In the genomic region with DNA sequence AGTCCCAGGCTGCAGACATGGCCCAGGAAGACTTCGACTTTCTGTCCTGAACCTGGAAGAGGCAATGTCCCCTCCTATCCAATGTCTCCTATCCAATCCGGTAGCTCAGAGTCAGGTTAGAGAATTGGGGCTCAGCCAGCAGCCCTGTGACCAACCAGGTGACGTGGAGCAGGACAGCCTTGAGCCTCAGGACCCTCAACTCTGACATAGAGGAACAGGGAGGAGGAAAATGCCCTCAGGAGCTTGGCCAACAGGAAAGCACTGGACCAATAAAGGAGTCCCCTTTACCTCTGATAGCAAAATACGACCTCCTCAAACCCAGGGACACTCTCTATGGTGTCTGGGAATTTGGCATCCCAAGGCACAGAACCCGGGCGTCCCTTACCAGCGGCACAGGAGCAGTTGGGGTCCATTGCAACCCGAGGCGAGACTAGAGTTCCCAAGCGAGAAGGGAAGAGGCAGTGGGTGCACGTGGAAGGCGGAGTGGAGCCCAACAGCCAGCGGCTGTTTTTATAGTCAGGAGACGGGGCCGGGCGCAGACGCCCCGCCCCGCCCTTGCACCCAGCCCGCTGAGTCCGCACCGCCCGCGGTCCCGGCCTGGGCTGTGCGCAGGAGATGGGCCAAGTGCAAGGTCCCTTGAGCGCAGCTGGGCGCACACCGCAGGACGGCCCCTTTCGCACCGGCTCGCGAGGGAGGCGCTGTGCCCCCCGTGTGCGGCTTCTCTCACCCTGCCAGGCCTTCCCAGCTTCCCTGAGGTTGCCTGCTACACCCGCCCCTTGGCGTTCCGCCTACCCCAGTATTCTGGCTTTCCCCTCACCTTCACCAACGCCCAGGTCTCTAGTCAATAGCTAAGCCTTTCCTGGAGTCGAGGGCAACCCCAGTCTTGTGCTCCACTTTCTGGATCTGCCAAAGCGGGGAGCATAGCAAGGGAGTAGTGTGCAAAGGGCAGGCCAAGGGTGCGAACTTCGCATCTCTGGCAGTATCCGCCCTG, we compare ENCODE assay signal across 1 cellular context.
TF ChIP-seq lines count a peak whose summit lies in the region.

A gene (minus strand): TSS at position 485 of the 991 bp plus-strand sequence. CDS start 72 bp downstream, at position 413.

TF ChIP-seq in HepG2, 621 proteins besides CTCF, POLR2A, EP300 and RAD21 (continued from another document and continues in another):
- TF ChIP-seq ARHGAP35 (CRISPR knock-in tag; IDR thresholded peaks at IDR 0.05; ENCODE audit: borderline replicate concordance) (0 out of 2 replicates have a peak, but pooled peaks have one; percentile 20), ELF3 (CRISPR knock-in tag; IDR thresholded peaks at IDR 0.05) (no peak; the same call in 1 of the 2 replicates), FOSL2 (CRISPR knock-in tag; IDR thresholded peaks at IDR 0.05) (no peak), STAG1 (CRISPR knock-in tag; IDR thresholded peaks at IDR 0.05) (peak; percentile 17), ZNF230 (CRISPR knock-in tag; IDR thresholded peaks at IDR 0.05) (0 out of 2 replicates have a peak, but pooled peaks have one; percentile 31), GLI4 (CRISPR knock-in tag; IDR thresholded peaks at IDR 0.05; ENCODE audit: borderline replicate concordance) (no peak), ZFY (CRISPR knock-in tag; IDR thresholded peaks at IDR 0.05) (peak; percentile 57; the same call in 1 of the 2 replicates), ZNF619 (CRISPR knock-in tag; IDR thresholded peaks at IDR 0.05) (0 out of 2 replicates have a peak, but pooled peaks have one; percentile 69), ZNF329 (CRISPR knock-in tag; IDR thresholded peaks at IDR 0.05; ENCODE audit: low read depth) (no peak), KMT2A (CRISPR knock-in tag; IDR thresholded peaks at IDR 0.05) (0 out of 2 replicates have a peak, but pooled peaks have one; percentile 44), TCF12 (IDR thresholded peaks at IDR 0.05) (no peak), TCF12 (CRISPR knock-in tag; IDR thresholded peaks at IDR 0.05) (no peak), ETV5 (CRISPR knock-in tag; IDR thresholded peaks at IDR 0.05; ENCODE audit: borderline replicate concordance) (0 out of 2 replicates have a peak, but pooled peaks have one; percentile 25), SNRNP70 (IDR thresholded peaks at IDR 0.05; ENCODE audit: low read depth, low read length) (no peak), MTF1 (CRISPR knock-in tag; IDR thresholded peaks at IDR 0.05) (peak; percentile 99), ZNF331 (CRISPR knock-in tag; IDR thresholded peaks at IDR 0.05) (peak; percentile 43; the same call in 1 of the 2 replicates), YEATS2 (CRISPR knock-in tag; IDR thresholded peaks at IDR 0.05; ENCODE audit: borderline replicate concordance) (no peak), HOXA5 (CRISPR knock-in tag; IDR thresholded peaks at IDR 0.05) (0 out of 2 replicates have a peak, but pooled peaks have one; percentile 23), CHD2 (IDR thresholded peaks at IDR 0.05; ENCODE audit: low read depth, low read length) (no peak), ZNF567 (CRISPR knock-in tag; IDR thresholded peaks at IDR 0.05; ENCODE audit: borderline replicate concordance) (peak; percentile 90; the same call in 1 of the 2 replicates), RORA (CRISPR knock-in tag; IDR thresholded peaks at IDR 0.05) (no peak), ZNF34 (CRISPR knock-in tag; IDR thresholded peaks at IDR 0.05; ENCODE audit: borderline replicate concordance) (peak; percentile 91; the same call in 1 of the 2 replicates)
- TF ChIP-seq, protein P1, sequence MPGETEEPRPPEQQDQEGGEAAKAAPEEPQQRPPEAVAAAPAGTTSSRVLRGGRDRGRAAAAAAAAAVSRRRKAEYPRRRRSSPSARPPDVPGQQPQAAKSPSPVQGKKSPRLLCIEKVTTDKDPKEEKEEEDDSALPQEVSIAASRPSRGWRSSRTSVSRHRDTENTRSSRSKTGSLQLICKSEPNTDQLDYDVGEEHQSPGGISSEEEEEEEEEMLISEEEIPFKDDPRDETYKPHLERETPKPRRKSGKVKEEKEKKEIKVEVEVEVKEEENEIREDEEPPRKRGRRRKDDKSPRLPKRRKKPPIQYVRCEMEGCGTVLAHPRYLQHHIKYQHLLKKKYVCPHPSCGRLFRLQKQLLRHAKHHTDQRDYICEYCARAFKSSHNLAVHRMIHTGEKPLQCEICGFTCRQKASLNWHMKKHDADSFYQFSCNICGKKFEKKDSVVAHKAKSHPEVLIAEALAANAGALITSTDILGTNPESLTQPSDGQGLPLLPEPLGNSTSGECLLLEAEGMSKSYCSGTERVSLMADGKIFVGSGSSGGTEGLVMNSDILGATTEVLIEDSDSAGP (CRISPR knock-in tag; IDR thresholded peaks at IDR 0.05; ENCODE audit: borderline replicate concordance): peak; percentile 83; the same call in 1 of the 2 replicates
- TF ChIP-seq, protein P2, sequence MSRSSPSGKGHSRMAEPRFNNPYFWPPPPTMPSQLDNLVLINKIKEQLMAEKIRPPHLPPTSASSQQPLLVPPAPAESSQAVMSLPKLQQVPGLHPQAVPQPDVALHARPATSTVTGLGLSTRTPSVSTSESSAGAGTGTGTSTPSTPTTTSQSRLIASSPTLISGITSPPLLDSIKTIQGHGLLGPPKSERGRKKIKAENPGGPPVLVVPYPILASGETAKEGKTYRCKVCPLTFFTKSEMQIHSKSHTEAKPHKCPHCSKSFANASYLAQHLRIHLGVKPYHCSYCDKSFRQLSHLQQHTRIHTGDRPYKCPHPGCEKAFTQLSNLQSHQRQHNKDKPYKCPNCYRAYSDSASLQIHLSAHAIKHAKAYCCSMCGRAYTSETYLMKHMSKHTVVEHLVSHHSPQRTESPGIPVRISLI (CRISPR knock-in tag; IDR thresholded peaks at IDR 0.05; ENCODE audit: borderline replicate concordance): 0 out of 2 replicates have a peak, but pooled peaks have one; percentile 28
- TF ChIP-seq, protein P3, sequence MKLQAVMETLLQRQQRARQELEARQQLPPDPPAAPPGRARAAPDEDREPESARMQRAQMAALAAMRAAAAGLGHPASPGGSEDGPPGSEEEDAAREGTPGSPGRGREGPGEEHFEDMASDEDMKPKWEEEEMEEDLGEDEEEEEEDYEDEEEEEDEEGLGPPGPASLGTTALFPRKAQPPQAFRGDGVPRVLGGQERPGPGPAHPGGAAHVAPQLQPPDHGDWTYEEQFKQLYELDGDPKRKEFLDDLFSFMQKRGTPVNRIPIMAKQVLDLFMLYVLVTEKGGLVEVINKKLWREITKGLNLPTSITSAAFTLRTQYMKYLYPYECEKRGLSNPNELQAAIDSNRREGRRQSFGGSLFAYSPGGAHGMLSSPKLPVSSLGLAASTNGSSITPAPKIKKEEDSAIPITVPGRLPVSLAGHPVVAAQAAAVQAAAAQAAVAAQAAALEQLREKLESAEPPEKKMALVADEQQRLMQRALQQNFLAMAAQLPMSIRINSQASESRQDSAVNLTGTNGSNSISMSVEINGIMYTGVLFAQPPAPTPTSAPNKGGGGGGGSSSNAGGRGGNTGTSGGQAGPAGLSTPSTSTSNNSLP (IDR thresholded peaks at IDR 0.05; ENCODE audit: low read depth, low read length): no peak
- TF ChIP-seq, protein P4, sequence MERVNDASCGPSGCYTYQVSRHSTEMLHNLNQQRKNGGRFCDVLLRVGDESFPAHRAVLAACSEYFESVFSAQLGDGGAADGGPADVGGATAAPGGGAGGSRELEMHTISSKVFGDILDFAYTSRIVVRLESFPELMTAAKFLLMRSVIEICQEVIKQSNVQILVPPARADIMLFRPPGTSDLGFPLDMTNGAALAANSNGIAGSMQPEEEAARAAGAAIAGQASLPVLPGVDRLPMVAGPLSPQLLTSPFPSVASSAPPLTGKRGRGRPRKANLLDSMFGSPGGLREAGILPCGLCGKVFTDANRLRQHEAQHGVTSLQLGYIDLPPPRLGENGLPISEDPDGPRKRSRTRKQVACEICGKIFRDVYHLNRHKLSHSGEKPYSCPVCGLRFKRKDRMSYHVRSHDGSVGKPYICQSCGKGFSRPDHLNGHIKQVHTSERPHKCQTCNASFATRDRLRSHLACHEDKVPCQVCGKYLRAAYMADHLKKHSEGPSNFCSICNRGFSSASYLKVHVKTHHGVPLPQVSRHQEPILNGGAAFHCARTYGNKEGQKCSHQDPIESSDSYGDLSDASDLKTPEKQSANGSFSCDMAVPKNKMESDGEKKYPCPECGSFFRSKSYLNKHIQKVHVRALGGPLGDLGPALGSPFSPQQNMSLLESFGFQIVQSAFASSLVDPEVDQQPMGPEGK (CRISPR knock-in tag; IDR thresholded peaks at IDR 0.05): peak; percentile 70
- TF ChIP-seq, protein P5, sequence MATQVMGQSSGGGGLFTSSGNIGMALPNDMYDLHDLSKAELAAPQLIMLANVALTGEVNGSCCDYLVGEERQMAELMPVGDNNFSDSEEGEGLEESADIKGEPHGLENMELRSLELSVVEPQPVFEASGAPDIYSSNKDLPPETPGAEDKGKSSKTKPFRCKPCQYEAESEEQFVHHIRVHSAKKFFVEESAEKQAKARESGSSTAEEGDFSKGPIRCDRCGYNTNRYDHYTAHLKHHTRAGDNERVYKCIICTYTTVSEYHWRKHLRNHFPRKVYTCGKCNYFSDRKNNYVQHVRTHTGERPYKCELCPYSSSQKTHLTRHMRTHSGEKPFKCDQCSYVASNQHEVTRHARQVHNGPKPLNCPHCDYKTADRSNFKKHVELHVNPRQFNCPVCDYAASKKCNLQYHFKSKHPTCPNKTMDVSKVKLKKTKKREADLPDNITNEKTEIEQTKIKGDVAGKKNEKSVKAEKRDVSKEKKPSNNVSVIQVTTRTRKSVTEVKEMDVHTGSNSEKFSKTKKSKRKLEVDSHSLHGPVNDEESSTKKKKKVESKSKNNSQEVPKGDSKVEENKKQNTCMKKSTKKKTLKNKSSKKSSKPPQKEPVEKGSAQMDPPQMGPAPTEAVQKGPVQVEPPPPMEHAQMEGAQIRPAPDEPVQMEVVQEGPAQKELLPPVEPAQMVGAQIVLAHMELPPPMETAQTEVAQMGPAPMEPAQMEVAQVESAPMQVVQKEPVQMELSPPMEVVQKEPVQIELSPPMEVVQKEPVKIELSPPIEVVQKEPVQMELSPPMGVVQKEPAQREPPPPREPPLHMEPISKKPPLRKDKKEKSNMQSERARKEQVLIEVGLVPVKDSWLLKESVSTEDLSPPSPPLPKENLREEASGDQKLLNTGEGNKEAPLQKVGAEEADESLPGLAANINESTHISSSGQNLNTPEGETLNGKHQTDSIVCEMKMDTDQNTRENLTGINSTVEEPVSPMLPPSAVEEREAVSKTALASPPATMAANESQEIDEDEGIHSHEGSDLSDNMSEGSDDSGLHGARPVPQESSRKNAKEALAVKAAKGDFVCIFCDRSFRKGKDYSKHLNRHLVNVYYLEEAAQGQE (IDR thresholded peaks at IDR 0.05; ENCODE audit: borderline replicate concordance in 1 of 2, low read depth in 1 of 2, low read length in 2 of 2): no peak
- TF ChIP-seq, protein P6, sequence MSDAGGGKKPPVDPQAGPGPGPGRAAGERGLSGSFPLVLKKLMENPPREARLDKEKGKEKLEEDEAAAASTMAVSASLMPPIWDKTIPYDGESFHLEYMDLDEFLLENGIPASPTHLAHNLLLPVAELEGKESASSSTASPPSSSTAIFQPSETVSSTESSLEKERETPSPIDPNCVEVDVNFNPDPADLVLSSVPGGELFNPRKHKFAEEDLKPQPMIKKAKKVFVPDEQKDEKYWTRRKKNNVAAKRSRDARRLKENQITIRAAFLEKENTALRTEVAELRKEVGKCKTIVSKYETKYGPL (CRISPR knock-in tag; IDR thresholded peaks at IDR 0.05): no peak
- TF ChIP-seq, protein P7, sequence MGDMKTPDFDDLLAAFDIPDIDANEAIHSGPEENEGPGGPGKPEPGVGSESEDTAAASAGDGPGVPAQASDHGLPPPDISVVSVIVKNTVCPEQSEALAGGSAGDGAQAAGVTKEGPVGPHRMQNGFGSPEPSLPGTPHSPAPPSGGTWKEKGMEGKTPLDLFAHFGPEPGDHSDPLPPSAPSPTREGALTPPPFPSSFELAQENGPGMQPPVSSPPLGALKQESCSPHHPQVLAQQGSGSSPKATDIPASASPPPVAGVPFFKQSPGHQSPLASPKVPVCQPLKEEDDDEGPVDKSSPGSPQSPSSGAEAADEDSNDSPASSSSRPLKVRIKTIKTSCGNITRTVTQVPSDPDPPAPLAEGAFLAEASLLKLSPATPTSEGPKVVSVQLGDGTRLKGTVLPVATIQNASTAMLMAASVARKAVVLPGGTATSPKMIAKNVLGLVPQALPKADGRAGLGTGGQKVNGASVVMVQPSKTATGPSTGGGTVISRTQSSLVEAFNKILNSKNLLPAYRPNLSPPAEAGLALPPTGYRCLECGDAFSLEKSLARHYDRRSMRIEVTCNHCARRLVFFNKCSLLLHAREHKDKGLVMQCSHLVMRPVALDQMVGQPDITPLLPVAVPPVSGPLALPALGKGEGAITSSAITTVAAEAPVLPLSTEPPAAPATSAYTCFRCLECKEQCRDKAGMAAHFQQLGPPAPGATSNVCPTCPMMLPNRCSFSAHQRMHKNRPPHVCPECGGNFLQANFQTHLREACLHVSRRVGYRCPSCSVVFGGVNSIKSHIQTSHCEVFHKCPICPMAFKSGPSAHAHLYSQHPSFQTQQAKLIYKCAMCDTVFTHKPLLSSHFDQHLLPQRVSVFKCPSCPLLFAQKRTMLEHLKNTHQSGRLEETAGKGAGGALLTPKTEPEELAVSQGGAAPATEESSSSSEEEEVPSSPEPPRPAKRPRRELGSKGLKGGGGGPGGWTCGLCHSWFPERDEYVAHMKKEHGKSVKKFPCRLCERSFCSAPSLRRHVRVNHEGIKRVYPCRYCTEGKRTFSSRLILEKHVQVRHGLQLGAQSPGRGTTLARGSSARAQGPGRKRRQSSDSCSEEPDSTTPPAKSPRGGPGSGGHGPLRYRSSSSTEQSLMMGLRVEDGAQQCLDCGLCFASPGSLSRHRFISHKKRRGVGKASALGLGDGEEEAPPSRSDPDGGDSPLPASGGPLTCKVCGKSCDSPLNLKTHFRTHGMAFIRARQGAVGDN (CRISPR knock-in tag; IDR thresholded peaks at IDR 0.05): peak; percentile 87
- TF ChIP-seq, protein P8, sequence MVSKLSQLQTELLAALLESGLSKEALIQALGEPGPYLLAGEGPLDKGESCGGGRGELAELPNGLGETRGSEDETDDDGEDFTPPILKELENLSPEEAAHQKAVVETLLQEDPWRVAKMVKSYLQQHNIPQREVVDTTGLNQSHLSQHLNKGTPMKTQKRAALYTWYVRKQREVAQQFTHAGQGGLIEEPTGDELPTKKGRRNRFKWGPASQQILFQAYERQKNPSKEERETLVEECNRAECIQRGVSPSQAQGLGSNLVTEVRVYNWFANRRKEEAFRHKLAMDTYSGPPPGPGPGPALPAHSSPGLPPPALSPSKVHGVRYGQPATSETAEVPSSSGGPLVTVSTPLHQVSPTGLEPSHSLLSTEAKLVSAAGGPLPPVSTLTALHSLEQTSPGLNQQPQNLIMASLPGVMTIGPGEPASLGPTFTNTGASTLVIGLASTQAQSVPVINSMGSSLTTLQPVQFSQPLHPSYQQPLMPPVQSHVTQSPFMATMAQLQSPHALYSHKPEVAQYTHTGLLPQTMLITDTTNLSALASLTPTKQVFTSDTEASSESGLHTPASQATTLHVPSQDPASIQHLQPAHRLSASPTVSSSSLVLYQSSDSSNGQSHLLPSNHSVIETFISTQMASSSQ (IDR thresholded peaks at IDR 0.05; ENCODE audit: low read depth): no peak
- TF ChIP-seq, protein P8 (CRISPR knock-in tag; IDR thresholded peaks at IDR 0.05; ENCODE audit: borderline replicate concordance): peak; percentile 54; the same call in 1 of the 2 replicates
